ENCODE assay signal across 17 cellular contexts in genomic region chr19:40692212-40692551, GRCh38. TPM values are rescaled to one million over a fixed set of nuclear protein-coding genes. Genes with fewer than 3 reads are reported as not detected.
DNase-seq lines count a peak whose midpoint lies in the region; ATAC-seq, FAIRE-seq and TF ChIP-seq lines count a peak whose summit lies in the region.
"Had no signal": no experiment of that assay in that cellular context is flagged by ENCODE, and none has a peak within 500 bp of the region (broad histone marks: within the 10 kb centered on the region; RNA-seq: fewer than 3 reads in every experiment).

No MANE protein-coding gene starts in this region.

- H3K9ac ChIP-seq in H1 (replicated peaks in 1 of 4; ENCODE audit: extremely low read depth in 1 of 4, low read depth in 3 of 4, low read length in 3 of 4) = no peak overlapping the region

- peaks cover 27% of the 10 kb centered on the region for H3K36me3 Mint-ChIP-seq in Caco-2 (ENCODE audit: insufficient read depth, unreplicated experiment)
- no peaks in the 10 kb centered on the region for H3K36me3 Mint-ChIP-seq in activated CD4-positive, alpha-beta memory T cell treated with anti-CD3 and anti-CD28 coated beads for 36 hours

- in situ Hi-C loops in gastrocnemius medialis (cut with MboI; ENCODE audit: low sequenced_read_pairs in 4 of 4) = no loop called here

- no peak overlapping the region for H2BK5ac ChIP-seq in H1 (ENCODE audit: low read depth, low read length)

- peaks cover 13% of the 10 kb centered on the region for H3K23me2 ChIP-seq in H1 (ENCODE audit: low read depth, low read length)

- H4K20me1 ChIP-seq in H1 (replicated peaks in 1 of 2; ENCODE audit: control insufficient read depth in 1 of 2, insufficient read depth in 2 of 2, low read length in 2 of 2) = peaks cover 3 to 16% of the 10 kb centered on the region in 2 experiments

- TF ChIP-seq POLR2A in H1 (IDR thresholded peaks at IDR 0.05; ENCODE audit: control extremely low read depth in 1 of 2, low read depth in 2 of 2, low read length in 2 of 2) = no peak
- TF ChIP-seq POLR2A in gastrocnemius medialis (IDR thresholded peaks at IDR 0.05) = no peak

- FAIRE-seq in H1 (lab: Jason Lieb, UNC) = no peak
- FAIRE-seq: endometrium, frontal cortex had no signal

- no peak overlapping the region for H2BK120ac ChIP-seq in H1 (replicated peaks; ENCODE audit: low read depth, low read length)

- 91% methylated on average over 14 of the region's 14 CpGs; no CpG with 5 or more reads in 1 of the 2 experiments for WGBS in H1 (ENCODE audit: extremely low coverage in 1 of 2, insufficient coverage in 1 of 2, insufficient read length in 1 of 2, insufficient replicate concordance in 2 of 2, low coverage in 1 of 2, low lambda C conversion rate in 2 of 2, missing lambda C conversion rate in 1 of 2), 2 experiments

- peak overlapping the region; percentile 86 for H4K8ac ChIP-seq in H1 (ENCODE audit: extremely low read depth, insufficient read depth, low read length)

- H3K9me3 ChIP-seq in Caco-2 = no peaks in the 10 kb centered on the region
- H3K9me3 ChIP-seq in HEK293 (ENCODE audit: control insufficient read depth, insufficient read depth, low read depth, low read length) = no peaks in the 10 kb centered on the region
- H3K9me3 ChIP-seq in H1 (ENCODE audit: insufficient read depth in 2 of 2, low read depth in 1 of 2, low read length in 1 of 2) = no peaks in the 10 kb centered on the region
- H3K9me3 ChIP-seq in gastrocnemius medialis = no peaks in the 10 kb centered on the region

- H3K27ac Mint-ChIP-seq in Caco-2 (ENCODE audit: unreplicated experiment) = peak overlapping the region; percentile 19
- H3K27ac Mint-ChIP-seq in activated CD4-positive, alpha-beta memory T cell treated with anti-CD3 and anti-CD28 coated beads for 36 hours = no peak overlapping the region

- no peak overlapping the region for H3K56ac ChIP-seq in H1 (replicated peaks; ENCODE audit: insufficient read length, low read depth, low read length)

- H3K27me3 Mint-ChIP-seq in Caco-2 (ENCODE audit: insufficient read depth, unreplicated experiment) = no peaks in the 10 kb centered on the region
- H3K27me3 Mint-ChIP-seq in activated CD4-positive, alpha-beta memory T cell treated with anti-CD3 and anti-CD28 coated beads for 36 hours = no peaks in the 10 kb centered on the region

- no peak overlapping the region for H3K4me3 ChIP-seq in Caco-2 (ENCODE audit: low read depth, low read length)
- H3K4me3 ChIP-seq in HEK293 (ENCODE audit: low read depth, low read length) = no peak overlapping the region
- H3K4me3 ChIP-seq in H1 (ENCODE audit: extremely low read depth in 1 of 4, insufficient read depth in 2 of 4, low read depth in 3 of 4, low read length in 4 of 4) = no peak overlapping the region
- no peak overlapping the region for H3K4me3 ChIP-seq in gastrocnemius medialis
- H3K4me3 ChIP-seq: cardiac muscle cell had no signal

- 0 out of 2 replicates have a peak overlapping the region, but pooled peaks have one; percentile 75 for H2BK12ac ChIP-seq in H1 (ENCODE audit: low read depth, low read length)

- no peaks in the 10 kb centered on the region for H3K9me3 Mint-ChIP-seq in Caco-2 (ENCODE audit: unreplicated experiment)
- H3K9me3 Mint-ChIP-seq in activated CD4-positive, alpha-beta memory T cell treated with anti-CD3 and anti-CD28 coated beads for 36 hours = no peaks in the 10 kb centered on the region

- H4K91ac ChIP-seq in H1 (replicated peaks; ENCODE audit: insufficient read length, low read length) = no peak overlapping the region

- H3K23ac ChIP-seq in H1 (ENCODE audit: insufficient read length) = no peak overlapping the region

- peaks cover 10% of the 10 kb centered on the region for H3K79me1 ChIP-seq in H1 (ENCODE audit: low read depth, low read length)

- H3K4me2 ChIP-seq in H1 (ENCODE audit: insufficient read depth in 1 of 2, low read depth in 2 of 2, low read length in 2 of 2) = no peak overlapping the region

- H3K4ac ChIP-seq in H1 (replicated peaks; ENCODE audit: insufficient read length, low read depth, low read length) = peak overlapping the region; percentile 38

- no peak overlapping the region for H4K5ac ChIP-seq in H1 (ENCODE audit: insufficient read length, low read depth, low read length)

- ATAC-seq in gastrocnemius medialis (no peak), GM18870 (IDR thresholded peaks at IDR 0.05; ENCODE audit: unreplicated experiment) (no peak), GM21528 (IDR thresholded peaks at IDR 0.05; ENCODE audit: low FRiP score, unreplicated experiment) (no peak)

- CTCF ChIA-PET in Caco-2 (lab: Charles Lee) (no interaction called here), HEK293 (lab: Yijun Ruan, JAX) (interaction anchor here (0.8 to 1.3 kb wide), 2 partner anchors 24 to 143 kb away, joined by 3 to 4 read pairs; partner anchors contain the start of gene COQ8B), H1 (lab: Charles Lee; ENCODE audit: partially characterized antibody) (interaction anchor here (1.0 to 3.2 kb wide), 3 partner anchors 10 to 18 kb away, joined by 3 to 15 read pairs (median 4); no protein-coding TSS in a partner anchor)
- CTCF ChIA-PET in activated CD4-positive, alpha-beta memory T cell treated with anti-CD3 and anti-CD28 coated beads for 36 hours (lab: Charles Lee) = interaction anchor here (0.6 to 2.0 kb wide), 2 partner anchors 58 to 128 kb away, joined by 3 to 7 read pairs; no protein-coding TSS in a partner anchor

- peak overlapping the region; percentile 20 for H3K4me3 Mint-ChIP-seq in Caco-2 (ENCODE audit: unreplicated experiment)
- no peak overlapping the region for H3K4me3 Mint-ChIP-seq in activated CD4-positive, alpha-beta memory T cell treated with anti-CD3 and anti-CD28 coated beads for 36 hours

- no peak overlapping the region for H3K27ac ChIP-seq in HEK293 (ENCODE audit: extremely low read depth, low read depth, low read length)
- no peak overlapping the region for H3K27ac ChIP-seq in H1 (ENCODE audit: low read depth, low read length)
- H3K27ac ChIP-seq in gastrocnemius medialis = peak overlapping the region; percentile 90 to 98 (median 96)
- H3K27ac ChIP-seq: cardiac muscle cell had no signal

- no peak overlapping the region for H3K14ac ChIP-seq in H1 (ENCODE audit: insufficient read length)

- intact Hi-C loops in Caco-2 (cut with micrococcal nuclease; ENCODE audit: unreplicated experiment) = no loop called here
- intact Hi-C loops in gastrocnemius medialis (cut with DNase I; ENCODE audit: low total_unique reads) = no loop called here
- intact Hi-C loops in activated CD4-positive, alpha-beta memory T cell treated with anti-CD3 and anti-CD28 coated beads for 36 hours (cut with micrococcal nuclease) = no loop called here

- no peak overlapping the region for H2BK20ac ChIP-seq in H1 (ENCODE audit: low read length)

- H2AFZ ChIP-seq in H1 (ENCODE audit: low read length) = no peak overlapping the region

- no peak for TF ChIP-seq RAD21 in H1 (IDR thresholded peaks at IDR 0.05 in 1 of 2, conservative IDR thresholded peaks at IDR 0.05 in 1 of 2; ENCODE audit: low read depth in 2 of 2, low read length in 2 of 2)

- peaks cover 1% of the 10 kb centered on the region; the same call in 1 of the 2 replicates for H3K36me3 ChIP-seq in Caco-2 (ENCODE audit: control insufficient read depth, insufficient read depth, low read length)
- H3K36me3 ChIP-seq in HEK293 (ENCODE audit: control insufficient read depth in 2 of 2, insufficient read depth in 1 of 2, low read length in 2 of 2) = peaks cover 28 to 34% of the 10 kb centered on the region in 2 experiments
- H3K36me3 ChIP-seq in H1 (ENCODE audit: control insufficient read depth in 2 of 4, insufficient read depth in 4 of 4, low read length in 3 of 4) = peaks cover 0 to 14% (median 8%) of the 10 kb centered on the region in 4 experiments; a peak in 5 of 8 replicates
- no peaks in the 10 kb centered on the region for H3K36me3 ChIP-seq in gastrocnemius medialis
- H3K36me3 ChIP-seq: cardiac muscle cell had no signal

- H3K4me1 ChIP-seq in Caco-2 (peaks cover 24% of the 10 kb centered on the region), HEK293 (ENCODE audit: control insufficient read depth, insufficient read depth, low read length) (peaks cover 16% of the 10 kb centered on the region), H1 (replicated peaks in 1 of 4; ENCODE audit: control insufficient read depth in 3 of 4, insufficient read depth in 4 of 4, low read length in 3 of 4) (peaks cover 0 to 25% (median 15%) of the 10 kb centered on the region in 4 experiments; a peak in 6 of 7 replicates), gastrocnemius medialis (peaks cover 9 to 22% of the 10 kb centered on the region in 2 donors)

- no peak overlapping the region for H3K18ac ChIP-seq in H1 (ENCODE audit: extremely low read depth, low read length)

- no peak for DNase-seq in Caco-2
- no peak for DNase-seq in H1 (ENCODE audit: low read depth in 1 of 2, low spot score in 2 of 2)
- no peak for DNase-seq in gastrocnemius medialis
- DNase-seq in activated CD4-positive, alpha-beta memory T cell treated with anti-CD3 and anti-CD28 coated beads for 36 hours = no peak
- DNase-seq: activated CD4-positive, alpha-beta T cell treated with anti-CD3 and anti-CD28 coated beads, Interleukin-2, amount 50 U/mL, for 4 hours; activated gamma-delta T cell treated with Interleukin-2 at 50 U/mL for 16 hours; C1 segment of cervical spinal cord; KG1; NCI-H2227 treated with DMSO at 0.1 percent for 48 hours; SHP77; T1000 had no signal

- no TSS peak for BruUV-seq in Caco-2 (replicated peaks; lab: Mats Ljungman, UMichigan)

- no peak overlapping the region for H2BK15ac ChIP-seq in H1 (ENCODE audit: low read length)

- no peak for TF ChIP-seq EP300 in H1 (IDR thresholded peaks at IDR 0.05; ENCODE audit: borderline replicate concordance in 1 of 2, low read depth in 2 of 2, low read length in 2 of 2)

- no peak overlapping the region for H2AK5ac ChIP-seq in H1 (ENCODE audit: low read depth, low read length)

- no peak for TF ChIP-seq CTCF in Caco-2 (IDR thresholded peaks at IDR 0.05; ENCODE audit: insufficient read depth in 1 of 2, low read depth in 1 of 2, low read length in 1 of 2, severe bottlenecking in 1 of 2, unreplicated experiment in 1 of 2)
- TF ChIP-seq CTCF in HEK293 (tag by site-specific recombination; IDR thresholded peaks at IDR 0.05) = no peak
- TF ChIP-seq CTCF in H1 (IDR thresholded peaks at IDR 0.05; ENCODE audit: control extremely low read depth in 1 of 3, insufficient read depth in 1 of 3, low read depth in 1 of 3, low read length in 3 of 3) = no peak
- TF ChIP-seq CTCF in gastrocnemius medialis (IDR thresholded peaks at IDR 0.05 in 4 of 5, conservative IDR thresholded peaks at IDR 0.05 in 1 of 5) = no peak

- POLR2A ChIA-PET in Caco-2 (lab: Charles Lee) (interaction anchor here (2.0 to 2.3 kb wide), 2 partner anchors 58 to 86 kb away, joined by 16 to 20 read pairs; partner anchors contain the start of genes ACTMAP, RAB4B and SNRPA), HEK293 (lab: Yijun Ruan, JAX) (interaction anchor here (1.1 to 2.3 kb wide), 5 partner anchors 10 to 86 kb away, joined by 4 to 16 read pairs (median 5); partner anchors contain the start of genes COQ8B, ITPKC and RAB4B), H1 (lab: Charles Lee; ENCODE audit: partially characterized antibody) (interaction anchor here (0.5 to 3.0 kb wide), 12 partner anchors 10 to 447 kb away, joined by 3 to 24 read pairs (median 4); partner anchors contain the start of genes ACTMAP, COQ8B, EGLN2 and ITPKC)
- POLR2A ChIA-PET in activated CD4-positive, alpha-beta memory T cell treated with anti-CD3 and anti-CD28 coated beads for 36 hours (lab: Charles Lee) = interaction anchor here (1.1 kb wide), 1 partner anchor 29 kb away, joined by 5 read pairs; no protein-coding TSS in a partner anchor

- H3K27me3 ChIP-seq in Caco-2 (replicated peaks; ENCODE audit: control insufficient read depth, insufficient read depth, low read length) (no peaks in the 10 kb centered on the region), H1 (replicated peaks in 1 of 4; ENCODE audit: control insufficient read depth in 3 of 4, extremely low read depth in 1 of 4, insufficient read depth in 3 of 4, low read length in 3 of 4) (no peaks in the 10 kb centered on the region), gastrocnemius medialis (no peaks in the 10 kb centered on the region)
- H3K27me3 ChIP-seq: cardiac muscle cell had no signal

- H3K4me1 Mint-ChIP-seq in Caco-2 (ENCODE audit: low read depth, unreplicated experiment) = peaks cover 5% of the 10 kb centered on the region
- H3K4me1 Mint-ChIP-seq in activated CD4-positive, alpha-beta memory T cell treated with anti-CD3 and anti-CD28 coated beads for 36 hours (ENCODE audit: low read depth) = peaks cover 4% of the 10 kb centered on the region

- peaks cover 0 to 21% of the 10 kb centered on the region in 2 experiments; a peak in 3 of 4 replicates for H3K79me2 ChIP-seq in H1 (ENCODE audit: control insufficient read depth in 1 of 2, insufficient read depth in 2 of 2, low read length in 2 of 2)

RNA-seq across cellular contexts. Expression of gene NUMBL, which starts 1.7 kb away (rescaled TPM):
- total RNA-seq in Caco-2 (2022) (21.1 and 22.0 TPM in 2 replicates), gastrocnemius medialis (10 to 100 TPM in 3 of 4 donors, 1 to 10 TPM in 1; 5.5 to 16.7 (median 14.1) TPM)
- 24.8 and 29.4 TPM in 2 replicates for total RNA-seq in H1 (2021; fragmentation: NEBNext Ultra II Directional; extraction: Animal tissue kit (Norgen Biotek cat#: 25700))
- polyA plus RNA-seq in H1 (2011; rRNA removed) = 13.5 and 20.0 TPM in 2 replicates
- 10.3 TPM for polyA plus RNA-seq in H1 (2011; cell fraction: cytosol; rRNA removed)
- 22.0 TPM for polyA plus RNA-seq in H1 (2011; cell fraction: nucleus; rRNA removed)
- polyA plus RNA-seq in H1 (2012, experiment 1 of 2) = 7.0 to 14.8 TPM (median 13.2 TPM) in 4 replicates
- polyA plus RNA-seq in H1 (2012, experiment 2 of 2) = 9.5 TPM
- polyA plus RNA-seq in H1 (2013, experiment 1 of 2) = 11.1 TPM
- polyA plus RNA-seq in H1 (2013, experiment 2 of 2) = 10.7 TPM
- 9.9 and 10.0 TPM in 2 replicates for polyA minus RNA-seq in H1 (2011; rRNA and poly(A)+ RNA removed)
- 6.8 TPM for polyA minus RNA-seq in H1 (2011; cell fraction: cytosol; rRNA and poly(A)+ RNA removed)
- 14.0 TPM for polyA minus RNA-seq in H1 (2011; cell fraction: nucleus; rRNA and poly(A)+ RNA removed)
- 10 to 100 TPM; 14.0 to 14.8 TPM for total RNA-seq in activated CD4-positive, alpha-beta memory T cell treated with anti-CD3 and anti-CD28 coated beads for 36 hours

RNA-seq across cellular contexts. Expression of gene COQ8B, which starts 24.5 kb away (rescaled TPM):
- total RNA-seq in Caco-2 (2022) (30.9 and 35.7 TPM in 2 replicates), gastrocnemius medialis (10 to 100 TPM; 14.9 to 30.7 (median 20.2) TPM)
- total RNA-seq in H1 (2021; fragmentation: NEBNext Ultra II Directional; extraction: Animal tissue kit (Norgen Biotek cat#: 25700)) = 39.3 and 41.7 TPM in 2 replicates
- 46.1 and 67.6 TPM in 2 replicates for polyA plus RNA-seq in H1 (2011; rRNA removed)
- polyA plus RNA-seq in H1 (2011; cell fraction: cytosol; rRNA removed) = 51.7 TPM
- polyA plus RNA-seq in H1 (2011; cell fraction: nucleus; rRNA removed) = 116 TPM
- 20.5 to 45.8 TPM (median 40.6 TPM) in 4 replicates for polyA plus RNA-seq in H1 (2012, experiment 1 of 2)
- polyA plus RNA-seq in H1 (2012, experiment 2 of 2) = 48.3 TPM
- 22.4 TPM for polyA plus RNA-seq in H1 (2013, experiment 1 of 2)
- 20.3 TPM for polyA plus RNA-seq in H1 (2013, experiment 2 of 2)
- polyA minus RNA-seq in H1 (2011; rRNA and poly(A)+ RNA removed) = 25.9 and 28.6 TPM in 2 replicates
- polyA minus RNA-seq in H1 (2011; cell fraction: cytosol; rRNA and poly(A)+ RNA removed) = 24.7 TPM
- polyA minus RNA-seq in H1 (2011; cell fraction: nucleus; rRNA and poly(A)+ RNA removed) = 35.4 TPM
- 10 to 100 TPM; 31.7 to 36.3 TPM for total RNA-seq in activated CD4-positive, alpha-beta memory T cell treated with anti-CD3 and anti-CD28 coated beads for 36 hours

RNA-seq across cellular contexts. Expression of gene ITPKC, which starts 24.7 kb away (rescaled TPM):
- total RNA-seq in Caco-2 (2022) (28.5 and 31.2 TPM in 2 replicates), gastrocnemius medialis (10 to 100 TPM; 14.9 to 34.5 (median 21.8) TPM)
- total RNA-seq in H1 (2021; fragmentation: NEBNext Ultra II Directional; extraction: Animal tissue kit (Norgen Biotek cat#: 25700)) = 8.9 and 9.5 TPM in 2 replicates
- polyA plus RNA-seq in H1 (2011; rRNA removed) = 5.2 and 7.8 TPM in 2 replicates
- polyA plus RNA-seq in H1 (2011; cell fraction: cytosol; rRNA removed) = 7.0 TPM
- 12.2 TPM for polyA plus RNA-seq in H1 (2011; cell fraction: nucleus; rRNA removed)
- 6.0 to 9.0 TPM (median 8.9 TPM) in 4 replicates for polyA plus RNA-seq in H1 (2012, experiment 1 of 2)
- polyA plus RNA-seq in H1 (2012, experiment 2 of 2) = 8.4 TPM
- polyA plus RNA-seq in H1 (2013, experiment 1 of 2) = 3.4 TPM
- 3.4 TPM for polyA plus RNA-seq in H1 (2013, experiment 2 of 2)
- polyA minus RNA-seq in H1 (2011; rRNA and poly(A)+ RNA removed) = 8.5 and 11.8 TPM in 2 replicates
- polyA minus RNA-seq in H1 (2011; cell fraction: cytosol; rRNA and poly(A)+ RNA removed) = 6.2 TPM
- 7.3 TPM for polyA minus RNA-seq in H1 (2011; cell fraction: nucleus; rRNA and poly(A)+ RNA removed)
- total RNA-seq in activated CD4-positive, alpha-beta memory T cell treated with anti-CD3 and anti-CD28 coated beads for 36 hours = 1 to 10 TPM; 6.4 TPM

RNA-seq across cellular contexts. Expression of gene ACTMAP, which starts 58.1 kb away (rescaled TPM):
- total RNA-seq in Caco-2 (2022) = 28.0 and 29.2 TPM in 2 replicates
- 24.8 and 26.5 TPM in 2 replicates for total RNA-seq in H1 (2021; fragmentation: NEBNext Ultra II Directional; extraction: Animal tissue kit (Norgen Biotek cat#: 25700))
- polyA plus RNA-seq in H1 (2011; rRNA removed) = 24.1 and 30.3 TPM in 2 replicates
- polyA plus RNA-seq in H1 (2011; cell fraction: cytosol; rRNA removed) = 15.6 TPM
- polyA plus RNA-seq in H1 (2011; cell fraction: nucleus; rRNA removed) = 50.3 TPM
- polyA plus RNA-seq in H1 (2012, experiment 1 of 2) = 25.7 to 38.2 TPM (median 32.4 TPM) in 4 replicates
- 21.4 TPM for polyA plus RNA-seq in H1 (2012, experiment 2 of 2)
- polyA plus RNA-seq in H1 (2013, experiment 1 of 2) = 16.8 TPM
- polyA plus RNA-seq in H1 (2013, experiment 2 of 2) = 15.6 TPM
- 10.9 and 13.6 TPM in 2 replicates for polyA minus RNA-seq in H1 (2011; rRNA and poly(A)+ RNA removed)
- polyA minus RNA-seq in H1 (2011; cell fraction: cytosol; rRNA and poly(A)+ RNA removed) = 18.9 TPM
- 10.9 TPM for polyA minus RNA-seq in H1 (2011; cell fraction: nucleus; rRNA and poly(A)+ RNA removed)
- 10 to 100 TPM in 1 of 4 donors, 1 to 10 TPM in 3; 4.2 to 14.6 (median 6.2) TPM for total RNA-seq in gastrocnemius medialis
- total RNA-seq in activated CD4-positive, alpha-beta memory T cell treated with anti-CD3 and anti-CD28 coated beads for 36 hours = 10 to 100 TPM; 14.1 to 15.8 TPM

RNA-seq across cellular contexts. Expression of gene SNRPA, which starts 58.8 kb away (rescaled TPM):
- total RNA-seq in Caco-2 (2022) (133 and 134 TPM in 2 replicates), gastrocnemius medialis (10 to 100 TPM; 24.3 to 35.2 (median 27.3) TPM)
- 201 and 220 TPM in 2 replicates for total RNA-seq in H1 (2021; fragmentation: NEBNext Ultra II Directional; extraction: Animal tissue kit (Norgen Biotek cat#: 25700))
- 202 and 283 TPM in 2 replicates for polyA plus RNA-seq in H1 (2011; rRNA removed)
- polyA plus RNA-seq in H1 (2011; cell fraction: cytosol; rRNA removed) = 244 TPM
- polyA plus RNA-seq in H1 (2011; cell fraction: nucleus; rRNA removed) = 580 TPM
- polyA plus RNA-seq in H1 (2012, experiment 1 of 2) = 183 to 289 TPM (median 274 TPM) in 4 replicates
- 187 TPM for polyA plus RNA-seq in H1 (2012, experiment 2 of 2)
- polyA plus RNA-seq in H1 (2013, experiment 1 of 2) = 254 TPM
- 247 TPM for polyA plus RNA-seq in H1 (2013, experiment 2 of 2)
- 310 and 364 TPM in 2 replicates for polyA minus RNA-seq in H1 (2011; rRNA and poly(A)+ RNA removed)
- 247 TPM for polyA minus RNA-seq in H1 (2011; cell fraction: cytosol; rRNA and poly(A)+ RNA removed)
- polyA minus RNA-seq in H1 (2011; cell fraction: nucleus; rRNA and poly(A)+ RNA removed) = 135 TPM
- total RNA-seq in activated CD4-positive, alpha-beta memory T cell treated with anti-CD3 and anti-CD28 coated beads for 36 hours = 100 to 1,000 TPM; 241 to 253 TPM

Comparison
In these comparisons a context has a peak if more than half of its experiments do, and no peak if none do; other contexts are left out.
1. H3K27ac ChIP-seq: peak in gastrocnemius medialis (4 of 4); none in HEK293 (single experiment) and H1 (single experiment).